In genomic region chr4:3047464-3048286, GRCh38 we compare ENCODE assay signal across 7 cellular contexts. TPM values are rescaled to one million over a fixed set of nuclear protein-coding genes. Genes with fewer than 3 reads are reported as not detected.
DNase-seq lines count a peak whose midpoint lies in the region; ATAC-seq and TF ChIP-seq lines count a peak whose summit lies in the region.

No MANE protein-coding gene starts in this region.

- H3K4me1 Mint-ChIP-seq in central memory CD8-positive, alpha-beta T cell: peaks cover 28% of the 10 kb centered on the region

- H3K36me3 Mint-ChIP-seq in central memory CD8-positive, alpha-beta T cell (ENCODE audit: insufficient read depth): peaks cover 6% of the 10 kb centered on the region

- peak; percentile 76 for TF ChIP-seq CTCF in GM12875 (IDR thresholded peaks at IDR 0.05; ENCODE audit: borderline replicate concordance, insufficient read depth, low read depth, low read length)
- peak; percentile 89 for TF ChIP-seq CTCF in NB4 (IDR thresholded peaks at IDR 0.05; ENCODE audit: low read depth, low read length)
- peak; percentile 67 to 80 for TF ChIP-seq CTCF in left lung (IDR thresholded peaks at IDR 0.05)

- H3K27me3 ChIP-seq in HAP-1 (ENCODE audit: low read depth): no peaks in the 10 kb centered on the region
- H3K27me3 ChIP-seq in left lung: no peaks in the 10 kb centered on the region

- peak overlapping the region; percentile 72 for H3K27ac Mint-ChIP-seq in central memory CD8-positive, alpha-beta T cell (ENCODE audit: low read depth)

- H3K4me3 Mint-ChIP-seq in central memory CD8-positive, alpha-beta T cell: peak overlapping the region; percentile 69

- H3K4me3 ChIP-seq in GM12875 (ENCODE audit: low read depth, low read length) (no peak overlapping the region), HAP-1 (no peak overlapping the region), NB4 (ENCODE audit: low read depth, low read length) (no peak overlapping the region), left lung (peak overlapping the region in 1 of 2 donors; percentile 20)

- no peaks in the 10 kb centered on the region for H3K9me3 ChIP-seq in HAP-1
- no peaks in the 10 kb centered on the region for H3K9me3 ChIP-seq in left lung

- no peaks in the 10 kb centered on the region for H3K9me3 Mint-ChIP-seq in central memory CD8-positive, alpha-beta T cell

- intact Hi-C loops in left lung (cut with DNase I): no loop called here

- TF ChIP-seq POLR2A in NB4 (IDR thresholded peaks at IDR 0.05; ENCODE audit: extremely low read depth, insufficient read length): no peak

- no peak overlapping the region for H3K27ac ChIP-seq in left lung

- in situ Hi-C loops in HAP-1 (cut with MboI; ENCODE audit: low sequenced_read_pairs): no loop called here

- peak; percentile 56 for ATAC-seq in central memory CD8-positive, alpha-beta T cell (replicated peaks; ENCODE audit: extremely low read depth, poor library complexity, severe bottlenecking)
- peak; percentile 76 for ATAC-seq in left lung

- H3K4me1 ChIP-seq in HAP-1 (no peaks in the 10 kb centered on the region), left lung (peaks cover 0 to 40% of the 10 kb centered on the region in 2 donors)

- peak; percentile 49 to 80 for DNase-seq in HAP-1 (ENCODE audit: low spot score in 2 of 2)
- peak; percentile 77 for DNase-seq in NB4 (ENCODE audit: low read depth)
- peak; percentile 34 to 52 (median 51) for DNase-seq in activated CD4-positive, CD25-positive, alpha-beta regulatory T cell (lab: John Stamatoyannopoulos, UW)
- DNase-seq in central memory CD8-positive, alpha-beta T cell (ENCODE audit: low spot score in 2 of 2): peak; percentile 47 to 67
- DNase-seq in left lung: peak in 1 of 2 donors; percentile 65
- peak; percentile 22 to 47 (median 30) for DNase-seq in stimulated activated CD4-positive, alpha-beta T cell treated with anti-CD3 and anti-CD28 coated beads, TNF-alpha, amount 100 ng/mL, for 1 hour (ENCODE audit: low read depth in 3 of 3, low spot score in 1 of 3)

- no peaks in the 10 kb centered on the region for H3K27me3 Mint-ChIP-seq in central memory CD8-positive, alpha-beta T cell

- H3K36me3 ChIP-seq in HAP-1 (replicated peaks): no peaks in the 10 kb centered on the region
- no peaks in the 10 kb centered on the region for H3K36me3 ChIP-seq in left lung

RNA-seq across cellular contexts. Expression of gene HTT-AS, which starts 26.7 kb away (rescaled TPM):
- total RNA-seq in left lung: not detected

RNA-seq across cellular contexts. Expression of gene HTT, which starts 26.8 kb away (rescaled TPM):
- 10 to 100 TPM; 72.9 to 75.9 TPM for total RNA-seq in left lung
